ENCODE assay signal across 1 cellular context in genomic region chr9:128203842-128204551, GRCh38.
TF ChIP-seq lines count a peak whose summit lies in the region.

No MANE protein-coding gene starts in this region.

TF ChIP-seq in K562, 482 proteins besides CTCF, POLR2A, EP300 and RAD21 (continued from another document and continues in another):
- no peak; the same call in 1 of the 2 replicates for TF ChIP-seq ZC3H11A (IDR thresholded peaks at IDR 0.05; ENCODE audit: low read depth, low read length)
- TF ChIP-seq PCBP1 (IDR thresholded peaks at IDR 0.05; ENCODE audit: low read depth, low read length, poor library complexity, severe bottlenecking), result peak; percentile 93
- no peak for TF ChIP-seq MECOM (CRISPR knock-in tag; IDR thresholded peaks at IDR 0.05)
- TF ChIP-seq KLF16 (IDR thresholded peaks at IDR 0.05), result no peak
- TF ChIP-seq POLR2AphosphoS5 (IDR thresholded peaks at IDR 0.05; ENCODE audit: control insufficient read depth, insufficient read depth, low read depth, low read length), result no peak
- TF ChIP-seq KDM2B (CRISPR knock-in tag; IDR thresholded peaks at IDR 0.05), result peak; percentile 76
- TF ChIP-seq ZNF436 (CRISPR knock-in tag; IDR thresholded peaks at IDR 0.05), result no peak
- no peak for TF ChIP-seq MITF (IDR thresholded peaks at IDR 0.05)
- TF ChIP-seq TRIM24 (IDR thresholded peaks at IDR 0.05), result peak in 1 of 2 experiments; percentile 55; a peak in 2 of 4 replicates
- no peak for TF ChIP-seq POLR2B (IDR thresholded peaks at IDR 0.05; ENCODE audit: low read depth, partially characterized antibody)
- no peak for TF ChIP-seq ATF1 (CRISPR knock-in tag; IDR thresholded peaks at IDR 0.05)
- TF ChIP-seq ATF1 (tag; IDR thresholded peaks at IDR 0.05), result peak; percentile 15; the same call in 1 of the 2 replicates
- TF ChIP-seq RAD51 (IDR thresholded peaks at IDR 0.05; ENCODE audit: borderline replicate concordance, low read depth), result no peak
- TF ChIP-seq ZNF695 (CRISPR knock-in tag; IDR thresholded peaks at IDR 0.05), result peak; percentile 73; the same call in 1 of the 2 replicates
- TF ChIP-seq ARID4B (CRISPR knock-in tag; IDR thresholded peaks at IDR 0.05), result no peak
- no peak for TF ChIP-seq NELFE (IDR thresholded peaks at IDR 0.05; ENCODE audit: insufficient read depth, insufficient read length)
- TF ChIP-seq PML (IDR thresholded peaks at IDR 0.05; ENCODE audit: low read length), result peak; percentile 45; the same call in 1 of the 2 replicates
- TF ChIP-seq THRB (CRISPR knock-in tag; conservative IDR thresholded peaks at IDR 0.05), result peak; percentile 77; the same call in 1 of the 2 replicates
- TF ChIP-seq ZNF589 (CRISPR knock-in tag; IDR thresholded peaks at IDR 0.05; ENCODE audit: low read depth), result no peak
- TF ChIP-seq FOXO4 (CRISPR knock-in tag; IDR thresholded peaks at IDR 0.05), result no peak
- no peak for TF ChIP-seq TCFL5 (CRISPR knock-in tag; conservative IDR thresholded peaks at IDR 0.05)
- no peak for TF ChIP-seq ZNF232 (CRISPR knock-in tag; IDR thresholded peaks at IDR 0.05)
- TF ChIP-seq L3MBTL2 (IDR thresholded peaks at IDR 0.05), result peak; percentile 75
- TF ChIP-seq PKNOX1 (IDR thresholded peaks at IDR 0.05), result no peak
- peak; percentile 54; the same call in 1 of the 2 replicates for TF ChIP-seq GMEB1 (CRISPR knock-in tag; IDR thresholded peaks at IDR 0.05)
- TF ChIP-seq CBX8 (IDR thresholded peaks at IDR 0.05; ENCODE audit: borderline replicate concordance, extremely low read depth, low read depth, low read length, poor library complexity, severe bottlenecking), result no peak
- no peak for TF ChIP-seq SAFB (IDR thresholded peaks at IDR 0.05; ENCODE audit: borderline replicate concordance, low read depth, low read length)
- TF ChIP-seq FOXK2 (conservative IDR thresholded peaks at IDR 0.05 in 1 of 2, IDR thresholded peaks at IDR 0.05 in 1 of 2; ENCODE audit: low read depth in 2 of 2), result no peak
- no peak for TF ChIP-seq RFX1 (IDR thresholded peaks at IDR 0.05)
- TF ChIP-seq ZNF395 (CRISPR knock-in tag; IDR thresholded peaks at IDR 0.05), result no peak
- no peak for TF ChIP-seq KAT8 (IDR thresholded peaks at IDR 0.05; ENCODE audit: low read depth)
- no peak for TF ChIP-seq BRF1 (IDR thresholded peaks at IDR 0.05; ENCODE audit: borderline replicate concordance, extremely low read depth, insufficient read length)
- no peak for TF ChIP-seq PTBP1 (IDR thresholded peaks at IDR 0.05; ENCODE audit: low read depth, low read length)
- TF ChIP-seq ZNF79 (CRISPR knock-in tag; IDR thresholded peaks at IDR 0.05; ENCODE audit: low read depth), result no peak
- no peak for TF ChIP-seq E2F5 (CRISPR knock-in tag; IDR thresholded peaks at IDR 0.05)
- no peak for TF ChIP-seq ATF6 (CRISPR knock-in tag; IDR thresholded peaks at IDR 0.05)
- peak; percentile 64; the same call in 1 of the 2 replicates for TF ChIP-seq HOMEZ (CRISPR knock-in tag; IDR thresholded peaks at IDR 0.05)
- TF ChIP-seq ZNF668 (CRISPR knock-in tag; IDR thresholded peaks at IDR 0.05), result no peak
